ENCODE assay signal across 22 cellular contexts in the genomic region with DNA sequence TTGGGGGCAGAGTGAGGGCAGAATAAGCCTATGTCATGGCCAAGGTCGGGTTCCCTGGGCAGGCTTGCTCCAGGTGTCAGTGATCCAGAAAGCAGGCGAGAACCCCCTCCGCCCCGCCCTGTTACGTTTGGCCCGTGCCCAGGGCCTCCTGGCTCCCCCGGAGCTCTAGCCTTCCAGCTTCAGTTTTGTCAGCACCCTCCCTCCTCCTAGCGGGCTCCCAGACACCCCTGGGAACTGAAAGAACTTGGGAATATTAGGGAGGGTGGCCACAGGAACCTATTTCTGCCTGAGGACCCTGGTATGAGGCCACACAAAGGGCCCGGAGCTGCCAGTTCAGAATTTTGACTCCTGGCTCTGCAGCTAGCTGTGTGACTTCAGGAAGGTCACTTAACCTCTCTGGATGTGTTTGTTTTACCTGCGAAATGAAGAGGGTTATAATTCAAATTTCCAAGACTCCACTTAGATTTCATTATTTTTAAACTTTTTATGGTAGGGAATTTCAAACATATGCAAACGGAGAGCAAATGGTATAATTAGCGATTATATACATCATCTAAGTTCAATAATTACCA. TPM values are rescaled to one million over a fixed set of nuclear protein-coding genes. Genes with fewer than 3 reads are reported as not detected.
DNase-seq lines count a peak whose midpoint lies in the region; ATAC-seq, FAIRE-seq and TF ChIP-seq lines count a peak whose summit lies in the region.
"Had no signal": no experiment of that assay in that cellular context is flagged by ENCODE, and none has a peak within 500 bp of the region (broad histone marks: within the 10 kb centered on the region; RNA-seq: fewer than 3 reads in every experiment).

No MANE protein-coding gene starts in this region.

- H3K36me3 ChIP-seq in HepG2 (replicated peaks in 1 of 2; ENCODE audit: control insufficient read depth in 1 of 2, insufficient read depth in 2 of 2, low read length in 2 of 2): no peaks in the 10 kb centered on the region
- no peaks in the 10 kb centered on the region for H3K36me3 ChIP-seq in right lobe of liver
- H3K36me3 ChIP-seq in prostate gland: no peaks in the 10 kb centered on the region
- H3K36me3 ChIP-seq: breast epithelium, lower lobe of right lung, pancreas, WERI-Rb-1 had no signal

- TF ChIP-seq CTCF in HepG2 (CRISPR knock-in tag; IDR thresholded peaks at IDR 0.05) (no peak), right lobe of liver (IDR thresholded peaks at IDR 0.05) (no peak), nephron progenitor cell (IDR thresholded peaks at IDR 0.05) (no peak), GM20000 (IDR thresholded peaks at IDR 0.05; ENCODE audit: extremely low read depth, missing control alignments) (no peak), prostate gland (IDR thresholded peaks at IDR 0.05) (no peak)

- TF ChIP-seq RAD21 in HepG2 (CRISPR knock-in tag; IDR thresholded peaks at IDR 0.05): no peak

- H3K27ac Mint-ChIP-seq in nephron progenitor cell: no peak overlapping the region
- H3K27ac Mint-ChIP-seq in activated naive CD8-positive, alpha-beta T cell treated with anti-CD3 and anti-CD28 coated beads, Interleukin-2, amount 50 U/mL, for 24 hours: no peak overlapping the region
- H3K27ac Mint-ChIP-seq: activated naive CD8-positive, alpha-beta T cell treated with anti-CD3 and anti-CD28 coated beads for 36 hours; CD14-positive monocyte; immature natural killer cell; T-helper 1 cell treated with Interleukin-12 subunit alpha and Interleukin-12 subunit beta and Interleukin-4 antibody, amounts not matched to agents 30 μg/mL and 1 μg/mL, for 36 hours had no signal

- H3K4me3 ChIP-seq in HepG2 (replicated peaks in 1 of 3; ENCODE audit: insufficient read depth in 1 of 3, low read depth in 2 of 3, low read length in 3 of 3) (no peak overlapping the region), right lobe of liver (no peak overlapping the region), prostate gland (no peak overlapping the region)

- H3K27me3 ChIP-seq in HepG2 (ENCODE audit: control insufficient read depth in 1 of 2, insufficient read depth in 2 of 2, low read length in 2 of 2) (peaks cover 8 to 43% of the 10 kb centered on the region in 2 experiments), right lobe of liver (no peaks in the 10 kb centered on the region), prostate gland (replicated peaks; ENCODE audit: insufficient read depth) (no peaks in the 10 kb centered on the region)
- H3K27me3 ChIP-seq: breast epithelium, pancreas, testis had no signal

- in situ Hi-C loops in HepG2 (cut with HindIII; ENCODE audit: extremely low pct_ligation_motif_present, low pct_unique_long_range_greater_than_20kb): no loop called here

- H3K9me3 Mint-ChIP-seq in nephron progenitor cell: peaks cover 18% of the 10 kb centered on the region
- H3K9me3 Mint-ChIP-seq in activated naive CD8-positive, alpha-beta T cell treated with anti-CD3 and anti-CD28 coated beads, Interleukin-2, amount 50 U/mL, for 24 hours: no peaks in the 10 kb centered on the region
- H3K9me3 Mint-ChIP-seq: immature natural killer cell had no signal

- no peak for FAIRE-seq in HepG2 (lab: Jason Lieb, UNC)
- FAIRE-seq: H1, pancreas had no signal

- CTCF ChIA-PET in HepG2 (lab: Yijun Ruan, JAX; ENCODE audit: low intra/inter-chr PET ratio, low total read pairs): no interaction called here

- TF ChIP-seq EP300 in HepG2 (IDR thresholded peaks at IDR 0.05; ENCODE audit: low read depth in 2 of 2, low read length in 2 of 2) (no peak), HepG2 (CRISPR knock-in tag; IDR thresholded peaks at IDR 0.05; ENCODE audit: borderline replicate concordance) (no peak)

- DNase-seq in HepG2 (ENCODE audit: low spot score) (no peak), right lobe of liver (no peak), cerebellar cortex (ENCODE audit: low spot score) (peak; percentile 46), nephron progenitor cell (no peak), GM20000 (ENCODE audit: low spot score) (no peak), prostate gland (ENCODE audit: low spot score) (no peak), NCI-H146 (lab: John Stamatoyannopoulos, UW) (no peak)
- DNase-seq in activated naive CD8-positive, alpha-beta T cell treated with anti-CD3 and anti-CD28 coated beads, Interleukin-2, amount 50 U/mL, for 24 hours: no peak
- DNase-seq: activated naive CD8-positive, alpha-beta T cell treated with anti-CD3 and anti-CD28 coated beads for 36 hours; immature natural killer cell; lower lobe of right lung; NCI-H510A treated with DMSO at 0.1 percent for 48 hours; pancreas; SHP77 treated with DMSO at 0.1 percent for 48 hours; stimulated activated CD4-positive, alpha-beta T cell treated with anti-CD3 and anti-CD28 coated beads, Interleukin-4, amount 100 ng/mL, for 24 hours; testis; WERI-Rb-1 had no signal

- no peaks in the 10 kb centered on the region for H3K79me2 ChIP-seq in HepG2 (ENCODE audit: insufficient read depth, low read length)

- POLR2A ChIA-PET in HepG2 (lab: Yijun Ruan, JAX): no interaction called here

- peaks cover 4% of the 10 kb centered on the region for H3K36me3 Mint-ChIP-seq in nephron progenitor cell (ENCODE audit: low read depth)
- H3K36me3 Mint-ChIP-seq in activated naive CD8-positive, alpha-beta T cell treated with anti-CD3 and anti-CD28 coated beads, Interleukin-2, amount 50 U/mL, for 24 hours (ENCODE audit: low read depth): peaks cover 11% of the 10 kb centered on the region

- H4K20me1 ChIP-seq in HepG2 (ENCODE audit: insufficient read depth, low read length): peaks cover 4% of the 10 kb centered on the region; the same call in 1 of the 2 replicates

- no peak overlapping the region for H3K9ac ChIP-seq in HepG2 (ENCODE audit: insufficient read depth, low read depth, low read length)

- no peak overlapping the region for H3K27ac ChIP-seq in HepG2 (ENCODE audit: extremely low read length, insufficient read depth, low read length)
- H3K27ac ChIP-seq in right lobe of liver: no peak overlapping the region
- no peak overlapping the region for H3K27ac ChIP-seq in prostate gland
- H3K27ac ChIP-seq: breast epithelium, lower lobe of right lung, pancreas, skin epidermis, testis, WERI-Rb-1 had no signal

- peaks cover 25% of the 10 kb centered on the region for H3K4me1 Mint-ChIP-seq in nephron progenitor cell
- peaks cover 42% of the 10 kb centered on the region for H3K4me1 Mint-ChIP-seq in activated naive CD8-positive, alpha-beta T cell treated with anti-CD3 and anti-CD28 coated beads, Interleukin-2, amount 50 U/mL, for 24 hours

- 47% methylated on average over 11 of the region's 12 CpGs for WGBS in HepG2 (ENCODE audit: low lambda C conversion rate)
- WGBS in right lobe of liver (ENCODE audit: insufficient coverage, low coverage, low lambda C conversion rate, missing lambda C conversion rate): 72% methylated on average over 4 of the region's 12 CpGs
- WGBS in prostate gland: 66% methylated on average over 12 of the region's 12 CpGs

- H3K9me3 ChIP-seq in HepG2 (ENCODE audit: low read length) (no peaks in the 10 kb centered on the region), right lobe of liver (no peaks in the 10 kb centered on the region), prostate gland (no peaks in the 10 kb centered on the region)
- H3K9me3 ChIP-seq: breast epithelium, lower lobe of right lung, pancreas, testis had no signal

- no TSS peak for BruUV-seq in HepG2 (replicated peaks; lab: Mats Ljungman, UMichigan)

- ATAC-seq in HepG2 (no peak), right lobe of liver (no peak)
- ATAC-seq in activated naive CD8-positive, alpha-beta T cell treated with anti-CD3 and anti-CD28 coated beads, Interleukin-2, amount 50 U/mL, for 24 hours: no peak

- peaks cover 75% of the 10 kb centered on the region for H3K27me3 Mint-ChIP-seq in nephron progenitor cell (ENCODE audit: low read depth, poor library complexity)
- H3K27me3 Mint-ChIP-seq in activated naive CD8-positive, alpha-beta T cell treated with anti-CD3 and anti-CD28 coated beads, Interleukin-2, amount 50 U/mL, for 24 hours: peaks cover 34% of the 10 kb centered on the region

- intact Hi-C loops in HepG2 (cut with micrococcal nuclease; ENCODE audit: unreplicated experiment): no loop called here
- intact Hi-C loops in right lobe of liver (cut with DNase I): no loop called here
- intact Hi-C loops in prostate gland (cut with DNase I): no loop called here

- no peak overlapping the region for H2AFZ ChIP-seq in HepG2 (ENCODE audit: low read length)

- H3K4me2 ChIP-seq in HepG2 (ENCODE audit: low read depth, low read length): no peak overlapping the region; the same call in 1 of the 2 replicates

- peak overlapping the region; percentile 74 for H3K4me3 Mint-ChIP-seq in nephron progenitor cell
- H3K4me3 Mint-ChIP-seq in activated naive CD8-positive, alpha-beta T cell treated with anti-CD3 and anti-CD28 coated beads, Interleukin-2, amount 50 U/mL, for 24 hours: no peak overlapping the region
- H3K4me3 Mint-ChIP-seq: activated naive CD8-positive, alpha-beta T cell treated with anti-CD3 and anti-CD28 coated beads for 36 hours; T-helper 1 cell treated with Interleukin-12 subunit alpha and Interleukin-12 subunit beta and Interleukin-4 antibody, amounts not matched to agents 30 μg/mL and 1 μg/mL, for 36 hours had no signal

- peaks cover 23% of the 10 kb centered on the region for H3K4me1 ChIP-seq in HepG2 (ENCODE audit: insufficient read depth, low read length)
- peaks cover 0 to 13% (median 0%) of the 10 kb centered on the region in 4 donors for H3K4me1 ChIP-seq in right lobe of liver
- H3K4me1 ChIP-seq in prostate gland (replicated peaks): peaks cover 6% of the 10 kb centered on the region
- H3K4me1 ChIP-seq: pancreas had no signal

- TF ChIP-seq POLR2A in HepG2 (IDR thresholded peaks at IDR 0.05; ENCODE audit: insufficient read depth in 1 of 2, low read depth in 2 of 2, low read length in 2 of 2) (no peak), right lobe of liver (IDR thresholded peaks at IDR 0.05) (no peak), prostate gland (IDR thresholded peaks at IDR 0.05) (no peak)

RNA-seq across cellular contexts. Expression of a gene that starts 1.2 kb away (rescaled TPM):
- total RNA-seq in HepG2 (2016; rRNA removed; fragmentation: Illumina TruSeq; extraction: Trizol) (0.17 and 0.35 TPM in 2 replicates), right lobe of liver (1 to 10 TPM in 4 of 6 experiments, under 1 TPM in 2; 0.58 to 4.8 (median 1.7) TPM), prostate gland (1 to 10 TPM; 1.3 to 2.9 TPM)
- total RNA-seq in HepG2 (2016; cell fraction: cytosol; rRNA removed; fragmentation: Illumina TruSeq; extraction: Trizol; ENCODE audit: low read depth): 0.62 and 0.91 TPM in 2 replicates
- total RNA-seq in HepG2 (2016; cell fraction: insoluble cytoplasmic fraction; rRNA removed; fragmentation: Illumina TruSeq; extraction: Trizol): 0.09 and 0.39 TPM in 2 replicates
- total RNA-seq in HepG2 (2016; cell fraction: membrane; rRNA removed; fragmentation: Illumina TruSeq; extraction: Trizol): 0.62 and 0.79 TPM in 2 replicates
- 0.34 and 0.53 TPM in 2 replicates for total RNA-seq in HepG2 (2016; cell fraction: nucleus; rRNA removed; fragmentation: Illumina TruSeq; extraction: Trizol)
- polyA plus RNA-seq in HepG2 (2011; rRNA removed): 0.69 and 0.80 TPM in 2 replicates
- 0.56 and 0.67 TPM in 2 replicates for polyA plus RNA-seq in HepG2 (2011; cell fraction: cytosol; rRNA removed)
- polyA plus RNA-seq in HepG2 (2011; cell fraction: nucleus; rRNA removed): 1.7 and 1.8 TPM in 2 replicates
- polyA plus RNA-seq in HepG2 (2012): 0.86 and 1.1 TPM in 2 replicates
- 0.73 and 0.76 TPM in 2 replicates for polyA plus RNA-seq in HepG2 (2016; cell fraction: cytosol; fragmentation: Illumina TruSeq; extraction: Trizol; ENCODE audit: low read depth)
- 0.26 and 0.31 TPM in 2 replicates for polyA plus RNA-seq in HepG2 (2016; cell fraction: insoluble cytoplasmic fraction; fragmentation: Illumina TruSeq; extraction: Trizol; ENCODE audit: low read depth)
- polyA plus RNA-seq in HepG2 (2016; cell fraction: membrane; fragmentation: Illumina TruSeq; extraction: Trizol; ENCODE audit: low read depth): 0.96 and 1.0 TPM in 2 replicates
- polyA plus RNA-seq in HepG2 (2016; cell fraction: nucleus; fragmentation: Illumina TruSeq; extraction: Trizol; ENCODE audit: insufficient read depth, low read depth): 0.85 and 1.3 TPM in 2 replicates
- 0.52 and 4.5 TPM in 2 replicates for polyA minus RNA-seq in HepG2 (2011; rRNA and poly(A)+ RNA removed; ENCODE audit: low replicate concordance)
- not detected in 2 replicates for polyA minus RNA-seq in HepG2 (2011; cell fraction: cytosol; rRNA and poly(A)+ RNA removed)
- polyA minus RNA-seq in HepG2 (2011; cell fraction: nucleus; rRNA and poly(A)+ RNA removed): 0.50 and 0.90 TPM in 2 replicates

RNA-seq across cellular contexts. Expression of a gene that starts 34.1 kb away (rescaled TPM):
- total RNA-seq in HepG2 (2016; rRNA removed; fragmentation: Illumina TruSeq; extraction: Trizol): 25.1 and 30.6 TPM in 2 replicates
- 3.6 and 6.1 TPM in 2 replicates for total RNA-seq in HepG2 (2016; cell fraction: cytosol; rRNA removed; fragmentation: Illumina TruSeq; extraction: Trizol; ENCODE audit: low read depth)
- total RNA-seq in HepG2 (2016; cell fraction: insoluble cytoplasmic fraction; rRNA removed; fragmentation: Illumina TruSeq; extraction: Trizol): 26.6 and 27.5 TPM in 2 replicates
- total RNA-seq in HepG2 (2016; cell fraction: membrane; rRNA removed; fragmentation: Illumina TruSeq; extraction: Trizol): 23.5 and 27.1 TPM in 2 replicates
- 13.8 and 17.8 TPM in 2 replicates for total RNA-seq in HepG2 (2016; cell fraction: nucleus; rRNA removed; fragmentation: Illumina TruSeq; extraction: Trizol)
- 10.6 and 15.4 TPM in 2 replicates for polyA plus RNA-seq in HepG2 (2011; rRNA removed)
- 12.4 and 12.5 TPM in 2 replicates for polyA plus RNA-seq in HepG2 (2011; cell fraction: cytosol; rRNA removed)
- 13.5 and 14.8 TPM in 2 replicates for polyA plus RNA-seq in HepG2 (2011; cell fraction: nucleus; rRNA removed)
- 13.4 and 14.4 TPM in 2 replicates for polyA plus RNA-seq in HepG2 (2012)
- 4.6 and 6.3 TPM in 2 replicates for polyA plus RNA-seq in HepG2 (2016; cell fraction: cytosol; fragmentation: Illumina TruSeq; extraction: Trizol; ENCODE audit: low read depth)
- polyA plus RNA-seq in HepG2 (2016; cell fraction: insoluble cytoplasmic fraction; fragmentation: Illumina TruSeq; extraction: Trizol; ENCODE audit: low read depth): 25.9 and 26.3 TPM in 2 replicates
- polyA plus RNA-seq in HepG2 (2016; cell fraction: membrane; fragmentation: Illumina TruSeq; extraction: Trizol; ENCODE audit: low read depth): 15.8 and 17.3 TPM in 2 replicates
- 17.9 and 18.6 TPM in 2 replicates for polyA plus RNA-seq in HepG2 (2016; cell fraction: nucleus; fragmentation: Illumina TruSeq; extraction: Trizol; ENCODE audit: insufficient read depth, low read depth)
- 35.9 and 42.8 TPM in 2 replicates for polyA minus RNA-seq in HepG2 (2011; rRNA and poly(A)+ RNA removed; ENCODE audit: low replicate concordance)
- polyA minus RNA-seq in HepG2 (2011; cell fraction: cytosol; rRNA and poly(A)+ RNA removed): 9.6 and 11.4 TPM in 2 replicates
- polyA minus RNA-seq in HepG2 (2011; cell fraction: nucleus; rRNA and poly(A)+ RNA removed): 11.6 and 14.2 TPM in 2 replicates
- total RNA-seq in right lobe of liver: 10 to 100 TPM; 22.7 to 42.5 (median 25.0) TPM
- 10 to 100 TPM; 34.7 to 38.2 TPM for total RNA-seq in prostate gland

RNA-seq across cellular contexts. Expression of a gene that starts 38.1 kb away (rescaled TPM):
- 32.1 and 41.5 TPM in 2 replicates for total RNA-seq in HepG2 (2016; rRNA removed; fragmentation: Illumina TruSeq; extraction: Trizol)
- total RNA-seq in HepG2 (2016; cell fraction: cytosol; rRNA removed; fragmentation: Illumina TruSeq; extraction: Trizol; ENCODE audit: low read depth): 14.5 and 16.4 TPM in 2 replicates
- total RNA-seq in HepG2 (2016; cell fraction: insoluble cytoplasmic fraction; rRNA removed; fragmentation: Illumina TruSeq; extraction: Trizol): 32.5 and 37.7 TPM in 2 replicates
- 29.9 and 37.7 TPM in 2 replicates for total RNA-seq in HepG2 (2016; cell fraction: membrane; rRNA removed; fragmentation: Illumina TruSeq; extraction: Trizol)
- 12.8 and 15.8 TPM in 2 replicates for total RNA-seq in HepG2 (2016; cell fraction: nucleus; rRNA removed; fragmentation: Illumina TruSeq; extraction: Trizol)
- 25.6 and 26.3 TPM in 2 replicates for polyA plus RNA-seq in HepG2 (2011; rRNA removed)
- polyA plus RNA-seq in HepG2 (2011; cell fraction: cytosol; rRNA removed): 24.2 and 27.8 TPM in 2 replicates
- polyA plus RNA-seq in HepG2 (2011; cell fraction: nucleus; rRNA removed): 15.2 and 21.0 TPM in 2 replicates
- 22.4 and 23.6 TPM in 2 replicates for polyA plus RNA-seq in HepG2 (2012)
- polyA plus RNA-seq in HepG2 (2016; cell fraction: cytosol; fragmentation: Illumina TruSeq; extraction: Trizol; ENCODE audit: low read depth): 10.5 and 15.8 TPM in 2 replicates
- 32.8 and 34.6 TPM in 2 replicates for polyA plus RNA-seq in HepG2 (2016; cell fraction: insoluble cytoplasmic fraction; fragmentation: Illumina TruSeq; extraction: Trizol; ENCODE audit: low read depth)
- 19.7 and 26.1 TPM in 2 replicates for polyA plus RNA-seq in HepG2 (2016; cell fraction: membrane; fragmentation: Illumina TruSeq; extraction: Trizol; ENCODE audit: low read depth)
- 22.7 and 24.5 TPM in 2 replicates for polyA plus RNA-seq in HepG2 (2016; cell fraction: nucleus; fragmentation: Illumina TruSeq; extraction: Trizol; ENCODE audit: insufficient read depth, low read depth)
- polyA minus RNA-seq in HepG2 (2011; rRNA and poly(A)+ RNA removed; ENCODE audit: low replicate concordance): 4.3 and 19.3 TPM in 2 replicates
- polyA minus RNA-seq in HepG2 (2011; cell fraction: cytosol; rRNA and poly(A)+ RNA removed): 9.7 and 11.2 TPM in 2 replicates
- 6.1 and 8.6 TPM in 2 replicates for polyA minus RNA-seq in HepG2 (2011; cell fraction: nucleus; rRNA and poly(A)+ RNA removed)
- 1 to 10 TPM; 3.2 to 8.9 (median 4.6) TPM for total RNA-seq in right lobe of liver
- 1 to 10 TPM; 6.0 to 6.5 TPM for total RNA-seq in prostate gland
